Comparison of ENCODE assay signal across 10 cellular contexts in the genomic region with DNA sequence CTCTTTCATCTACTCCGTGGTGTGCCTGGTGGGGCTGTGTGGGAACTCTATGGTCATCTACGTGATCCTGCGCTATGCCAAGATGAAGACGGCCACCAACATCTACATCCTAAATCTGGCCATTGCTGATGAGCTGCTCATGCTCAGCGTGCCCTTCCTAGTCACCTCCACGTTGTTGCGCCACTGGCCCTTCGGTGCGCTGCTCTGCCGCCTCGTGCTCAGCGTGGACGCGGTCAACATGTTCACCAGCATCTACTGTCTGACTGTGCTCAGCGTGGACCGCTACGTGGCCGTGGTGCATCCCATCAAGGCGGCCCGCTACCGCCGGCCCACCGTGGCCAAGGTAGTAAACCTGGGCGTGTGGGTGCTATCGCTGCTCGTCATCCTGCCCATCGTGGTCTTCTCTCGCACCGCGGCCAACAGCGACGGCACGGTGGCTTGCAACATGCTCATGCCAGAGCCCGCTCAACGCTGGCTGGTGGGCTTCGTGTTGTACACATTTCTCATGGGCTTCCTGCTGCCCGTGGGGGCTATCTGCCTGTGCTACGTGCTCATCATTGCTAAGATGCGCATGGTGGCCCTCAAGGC. TPM values are rescaled to one million over a fixed set of nuclear protein-coding genes. Genes with fewer than 3 reads are reported as not detected.
DNase-seq lines count a peak whose midpoint lies in the region; ATAC-seq and TF ChIP-seq lines count a peak whose summit lies in the region.
"Had no signal": no experiment of that assay in that cellular context is flagged by ENCODE, and none has a peak within 500 bp of the region (broad histone marks: within the 10 kb centered on the region; RNA-seq: fewer than 3 reads in every experiment).

No MANE protein-coding gene starts in this region.

- peak; percentile 50 for DNase-seq in H7
- no peak for DNase-seq in astrocyte of the cerebellum (ENCODE audit: low read depth)
- no peak for DNase-seq in glomerular visceral epithelial cell (ENCODE audit: extremely low spot score)
- DNase-seq in NCI-H1417 (lab: John Stamatoyannopoulos, UW) = no peak
- DNase-seq in HUDEP-2 (lab: John Stamatoyannopoulos, UW; ENCODE audit: unreplicated experiment in 76 of 76) = no peak

- H3K9ac ChIP-seq in iPS-18a (ENCODE audit: low read length) (no peak overlapping the region), skeletal muscle satellite cell (ENCODE audit: low read depth, low read length) (peak overlapping the region; percentile 85)

- H3K4me3 ChIP-seq in H7 (ENCODE audit: insufficient read depth, low read depth, low read length) = peak overlapping the region; percentile 31
- peak overlapping the region; percentile 41 for H3K4me3 ChIP-seq in astrocyte of the cerebellum (ENCODE audit: low read depth, low read length)
- peak overlapping the region; percentile 54 for H3K4me3 ChIP-seq in iPS-18a (ENCODE audit: low read length)
- H3K4me3 ChIP-seq in skeletal muscle satellite cell (ENCODE audit: low read length) = peak overlapping the region; percentile 93

- H3K4me1 ChIP-seq in iPS-18a (ENCODE audit: control insufficient read depth, low read depth, low read length) (peaks cover 8% of the 10 kb centered on the region), skeletal muscle satellite cell (ENCODE audit: control insufficient read depth, insufficient read depth, low read length) (peaks cover 28% of the 10 kb centered on the region)

- no peak for TF ChIP-seq CTCF in astrocyte of the cerebellum (IDR thresholded peaks at IDR 0.05; ENCODE audit: low read depth, low read length, missing control alignments)

- H3K9me3 ChIP-seq in iPS-18a (ENCODE audit: control insufficient read depth, low read depth, low read length) = no peaks in the 10 kb centered on the region
- H3K9me3 ChIP-seq in skeletal muscle satellite cell (replicated peaks; ENCODE audit: low read length) = no peaks in the 10 kb centered on the region

- ATAC-seq in HG02623 (IDR thresholded peaks at IDR 0.05; ENCODE audit: unreplicated experiment) = no peak
- ATAC-seq: HCT116 had no signal

- H3K27ac ChIP-seq in iPS-18a (ENCODE audit: low read length) = no peak overlapping the region

- H3K36me3 ChIP-seq in H7 (replicated peaks; ENCODE audit: control insufficient read depth, insufficient read depth, low read length) = no peaks in the 10 kb centered on the region
- no peaks in the 10 kb centered on the region for H3K36me3 ChIP-seq in iPS-18a (ENCODE audit: control insufficient read depth, low read depth, low read length)
- no peaks in the 10 kb centered on the region for H3K36me3 ChIP-seq in skeletal muscle satellite cell (ENCODE audit: insufficient read depth, low read length)

- H3K27me3 ChIP-seq in H7 (ENCODE audit: control insufficient read depth, insufficient read depth, low read length) = peaks cover 77% of the 10 kb centered on the region
- H3K27me3 ChIP-seq in iPS-18a (ENCODE audit: control insufficient read depth, insufficient read depth, low read length) = peaks cover 97% of the 10 kb centered on the region
- no peaks in the 10 kb centered on the region for H3K27me3 ChIP-seq in skeletal muscle satellite cell (ENCODE audit: control insufficient read depth, insufficient read depth, low read length)

- in situ Hi-C loops in astrocyte of the cerebellum (cut with HindIII; ENCODE audit: low sequenced_read_pairs) = no loop called here

- peak overlapping the region; percentile 92 for H3K4me2 ChIP-seq in skeletal muscle satellite cell (ENCODE audit: low read length)

RNA-seq across cellular contexts. Expression of gene SSTR1, which starts 2.0 kb away (rescaled TPM):
- 2.0 and 10.8 TPM in 2 replicates for total RNA-seq in H7 (2014; rRNA removed; shearing (Covaris generic))
- under 0.01 and 0.25 TPM in 2 replicates for total RNA-seq in skeletal muscle satellite cell (2012; rRNA removed)
- total RNA-seq: SK-MEL-5 had no signal

RNA-seq across cellular contexts. Expression of gene CLEC14A, which starts 46.2 kb away (rescaled TPM):
- 0.21 and 0.30 TPM in 2 replicates for total RNA-seq in H7 (2014; rRNA removed; shearing (Covaris generic))
- total RNA-seq in skeletal muscle satellite cell (2012; rRNA removed) = 0.22 and 0.51 TPM in 2 replicates
- total RNA-seq: SK-MEL-5 had no signal

Comparison
In these comparisons a context has a peak if more than half of its experiments do, and no peak if none do; other contexts are left out.
1. H3K4me3 ChIP-seq: peak in every context shown above with its lines; median percentile 93 in skeletal muscle satellite cell; 54 in iPS-18a; 41 in astrocyte of the cerebellum; 31 in H7.